Comparison of ENCODE assay signal across 10 cellular contexts in genomic region chrX:56766554-56767412, GRCh38. TPM values are rescaled to one million over a fixed set of nuclear protein-coding genes. Genes with fewer than 3 reads are reported as not detected.
DNase-seq lines count a peak whose midpoint lies in the region; ATAC-seq, FAIRE-seq and TF ChIP-seq lines count a peak whose summit lies in the region.
"Had no signal": no experiment of that assay in that cellular context is flagged by ENCODE, and none has a peak within 500 bp of the region (broad histone marks: within the 10 kb centered on the region; RNA-seq: fewer than 3 reads in every experiment).

No MANE protein-coding gene starts in this region.

- no peak for FAIRE-seq in D721Med (lab: Jason Lieb, UNC)

- H3K4me3 ChIP-seq in suprapubic skin: no peak overlapping the region

- no peaks in the 10 kb centered on the region for H3K27me3 ChIP-seq in suprapubic skin

- peak overlapping the region in 6 of 7 donors; percentile 79 to 95 (median 85) for H3K27ac Mint-ChIP-seq in CD14-positive monocyte
- peak overlapping the region; percentile 98 to 99 (median 98) for H3K27ac Mint-ChIP-seq in IgD-negative memory B cell
- no peak overlapping the region for H3K27ac Mint-ChIP-seq in chondrocyte (ENCODE audit: unreplicated experiment)
- peak overlapping the region; percentile 71 for H3K27ac Mint-ChIP-seq in nephron progenitor cell

- intact Hi-C loops in CD14-positive monocyte (cut with micrococcal nuclease): no loop called here

- H3K9me3 Mint-ChIP-seq in CD14-positive monocyte (peaks cover 0 to 2% (median 0%) of the 10 kb centered on the region in 7 donors), IgD-negative memory B cell (no peaks in the 10 kb centered on the region), chondrocyte (ENCODE audit: low read depth) (peaks cover 5% of the 10 kb centered on the region), nephron progenitor cell (peaks cover 21% of the 10 kb centered on the region)

- no peaks in the 10 kb centered on the region for H3K9me3 ChIP-seq in suprapubic skin

- no peak for TF ChIP-seq POLR2A in suprapubic skin (IDR thresholded peaks at IDR 0.05)

- H3K4me1 Mint-ChIP-seq in CD14-positive monocyte: peaks cover 36% of the 10 kb centered on the region
- H3K4me1 Mint-ChIP-seq in IgD-negative memory B cell: peaks cover 34 to 40% (median 35%) of the 10 kb centered on the region in 3 donors
- peaks cover 14% of the 10 kb centered on the region for H3K4me1 Mint-ChIP-seq in chondrocyte (ENCODE audit: low read depth)
- peaks cover 40% of the 10 kb centered on the region for H3K4me1 Mint-ChIP-seq in nephron progenitor cell

- no peaks in the 10 kb centered on the region for H3K27me3 Mint-ChIP-seq in CD14-positive monocyte (ENCODE audit: low read depth in 3 of 3)
- H3K27me3 Mint-ChIP-seq in IgD-negative memory B cell: peaks cover 2% of the 10 kb centered on the region
- H3K27me3 Mint-ChIP-seq in chondrocyte (ENCODE audit: low read depth): no peaks in the 10 kb centered on the region
- H3K27me3 Mint-ChIP-seq in nephron progenitor cell (ENCODE audit: low read depth, poor library complexity): no peaks in the 10 kb centered on the region

- TF ChIP-seq EP300 in suprapubic skin (IDR thresholded peaks at IDR 0.05): no peak

- H3K4me1 ChIP-seq in suprapubic skin: peaks cover 12% of the 10 kb centered on the region

- H3K4me3 Mint-ChIP-seq in CD14-positive monocyte (no peak overlapping the region), IgD-negative memory B cell (peak overlapping the region; percentile 84 to 98 (median 94)), chondrocyte (ENCODE audit: unreplicated experiment) (no peak overlapping the region), nephron progenitor cell (peak overlapping the region; percentile 64)

- no peak overlapping the region for H3K27ac ChIP-seq in suprapubic skin

- H3K36me3 Mint-ChIP-seq in CD14-positive monocyte: peaks cover 0 to 2% of the 10 kb centered on the region in 2 donors
- no peaks in the 10 kb centered on the region for H3K36me3 Mint-ChIP-seq in IgD-negative memory B cell
- no peaks in the 10 kb centered on the region for H3K36me3 Mint-ChIP-seq in chondrocyte (ENCODE audit: low read depth)
- peaks cover 6% of the 10 kb centered on the region for H3K36me3 Mint-ChIP-seq in nephron progenitor cell (ENCODE audit: low read depth)

- DNase-seq in CD14-positive monocyte (ENCODE audit: low spot score): no peak
- DNase-seq in chondrocyte (ENCODE audit: low spot score): peak; percentile 40
- no peak for DNase-seq in nephron progenitor cell
- no peak for DNase-seq in suprapubic skin (ENCODE audit: low spot score in 2 of 2)
- no peak for DNase-seq in DMS53 treated with DMSO at 0.1 percent for 48 hours (lab: John Stamatoyannopoulos, UW; ENCODE audit: unreplicated experiment)
- no peak for DNase-seq in D721Med (ENCODE audit: insufficient read length, low spot score)
- DNase-seq: effector CD8-positive, alpha-beta T cell; NCI-H1092 had no signal

- no peaks in the 10 kb centered on the region for H3K36me3 ChIP-seq in suprapubic skin

- no peak for TF ChIP-seq CTCF in CD14-positive monocyte (IDR thresholded peaks at IDR 0.05)
- no peak for TF ChIP-seq CTCF in chondrocyte (IDR thresholded peaks at IDR 0.05)
- TF ChIP-seq CTCF in nephron progenitor cell (IDR thresholded peaks at IDR 0.05): no peak
- no peak for TF ChIP-seq CTCF in suprapubic skin (IDR thresholded peaks at IDR 0.05)
- no peak for TF ChIP-seq CTCF in D721Med (IDR thresholded peaks at IDR 0.05; ENCODE audit: insufficient read depth, missing control alignments)

- no peak for ATAC-seq in GM19035 (IDR thresholded peaks at IDR 0.05; ENCODE audit: unreplicated experiment)

- whole genome bisulfite sequencing in suprapubic skin: 56% methylated on average over 14 of the region's 23 CpGs

RNA-seq across cellular contexts. Expression of gene NBDY, which starts 37.7 kb away (rescaled TPM):
- polyA plus RNA-seq in CD14-positive monocyte (10 to 100 TPM; 22.1 to 24.9 TPM), IgD-negative memory B cell (59.1 TPM)
- total RNA-seq in chondrocyte (49.9 to 63.1 TPM (median 51.1 TPM) in 3 replicates), suprapubic skin (10 to 100 TPM; 15.6 to 47.2 (median 20.4) TPM)

Comparison
In these comparisons a context has a peak if more than half of its experiments do, and no peak if none do; other contexts are left out.
1. H3K4me3 Mint-ChIP-seq: peak in IgD-negative memory B cell (4 of 4) and nephron progenitor cell (single experiment); none in CD14-positive monocyte (0 of 2) and chondrocyte (single experiment).